Comparison of ENCODE assay signal across 8 cellular contexts in the genomic region with DNA sequence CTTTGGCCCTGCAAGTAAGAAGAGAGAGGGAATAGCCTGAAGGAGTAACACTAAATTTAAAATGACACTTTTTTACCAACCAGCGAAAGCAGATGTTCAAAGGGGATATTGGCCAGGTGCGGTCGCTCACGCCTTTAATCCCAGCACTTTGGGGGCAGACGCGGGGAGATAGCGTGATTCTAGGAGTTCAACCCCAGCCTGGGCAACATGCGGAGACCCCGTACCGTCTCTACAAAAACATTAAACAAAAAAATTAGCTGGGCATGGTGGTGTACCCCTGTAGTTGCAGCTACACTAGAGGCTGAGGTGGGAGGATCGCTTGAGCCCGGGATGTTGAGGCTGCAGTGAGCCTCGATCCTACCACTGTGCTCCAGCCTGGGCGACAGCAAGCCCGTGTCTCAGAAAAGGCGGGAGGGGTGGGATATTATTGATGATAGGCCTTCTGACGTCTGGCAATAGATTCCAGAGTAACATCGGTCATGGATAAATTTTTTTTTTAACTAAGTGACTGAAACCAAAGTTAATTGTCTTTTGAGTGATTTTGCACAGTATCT. TPM values are rescaled to one million over a fixed set of nuclear protein-coding genes. Genes with fewer than 3 reads are reported as not detected.
DNase-seq lines count a peak whose midpoint lies in the region; ATAC-seq and TF ChIP-seq lines count a peak whose summit lies in the region.

No MANE protein-coding gene starts in this region.

- peak overlapping the region; percentile 86 for H3K4me2 ChIP-seq in SK-N-SH

- ATAC-seq in SK-N-SH treated with all-trans-retinoic acid at 6 μM for 48 hours (no peak), HG02623 (IDR thresholded peaks at IDR 0.05; ENCODE audit: unreplicated experiment) (no peak)
- ATAC-seq in activated CD4-positive, CD25-positive, alpha-beta regulatory T cell treated with anti-CD3 and anti-CD28 coated beads, Interleukin-2, amount 50 U/mL, for 24 hours: no peak

- H3K4me1 Mint-ChIP-seq in osteocyte (ENCODE audit: unreplicated experiment): peaks cover 37% of the 10 kb centered on the region

- H3K27me3 ChIP-seq in SK-N-SH (ENCODE audit: insufficient read depth): no peaks in the 10 kb centered on the region

- H3K27ac ChIP-seq in SK-N-SH (ENCODE audit: low read depth in 2 of 2, low read length in 1 of 2): peak overlapping the region; percentile 86 to 90; a peak in 3 of 4 replicates
- peak overlapping the region; percentile 92 for H3K27ac ChIP-seq in SK-N-MC
- peak overlapping the region; percentile 91 for H3K27ac ChIP-seq in substantia nigra (ENCODE audit: low read depth, low read length, poor library complexity, severe bottlenecking)

- POLR2A ChIA-PET in SK-N-SH (lab: Yijun Ruan, JAX): interaction anchor here (1.1 to 2.3 kb wide), 4 partner anchors 16 to 172 kb away, joined by 3 to 14 read pairs (median 6); partner anchors contain the start of genes PCF11 and PRCP

- peaks cover 73% of the 10 kb centered on the region for H3K79me2 ChIP-seq in SK-N-SH (ENCODE audit: insufficient read depth)

- H3K27me3 Mint-ChIP-seq in osteocyte (ENCODE audit: unreplicated experiment): no peaks in the 10 kb centered on the region

- H3K36me3 Mint-ChIP-seq in osteocyte (ENCODE audit: unreplicated experiment): peaks cover 11% of the 10 kb centered on the region

- no peaks in the 10 kb centered on the region for H3K9me2 ChIP-seq in SK-N-SH

- H3K36me3 ChIP-seq in SK-N-SH (replicated peaks in 1 of 2; ENCODE audit: control insufficient read depth in 1 of 2, insufficient read depth in 2 of 2, low read length in 1 of 2): peaks cover 11 to 40% of the 10 kb centered on the region in 2 experiments
- peaks cover 40% of the 10 kb centered on the region for H3K36me3 ChIP-seq in SK-N-MC (ENCODE audit: insufficient read depth, low read length)

- peaks cover 9% of the 10 kb centered on the region for H3F3A ChIP-seq in SK-N-SH (replicated peaks; ENCODE audit: insufficient read depth)

- H3K4me3 ChIP-seq in SK-N-SH (ENCODE audit: low read depth in 2 of 2, low read length in 1 of 2) (peak overlapping the region; percentile 79 to 86), SK-N-MC (peak overlapping the region; percentile 93), iPS-11a (ENCODE audit: low read depth, low read length) (peak overlapping the region; percentile 97)

- no peak for TF ChIP-seq EP300 in SK-N-SH (IDR thresholded peaks at IDR 0.05; ENCODE audit: borderline replicate concordance in 1 of 2, low read depth in 1 of 2, low read length in 1 of 2)

- no peaks in the 10 kb centered on the region for H4K20me1 ChIP-seq in SK-N-SH (ENCODE audit: insufficient read depth)

- no peak overlapping the region for H3K4me3 Mint-ChIP-seq in osteocyte (ENCODE audit: unreplicated experiment)

- DNase-seq in SK-N-SH (no peak), SK-N-MC (ENCODE audit: low read depth, low spot score) (no peak), substantia nigra (lab: John Stamatoyannopoulos, UW) (no peak), osteocyte (ENCODE audit: extremely low spot score, unreplicated experiment) (no peak)

- H3K27ac Mint-ChIP-seq in osteocyte (ENCODE audit: unreplicated experiment): no peak overlapping the region

- H3K4me1 ChIP-seq in SK-N-SH (ENCODE audit: control insufficient read depth in 1 of 2, insufficient read depth in 2 of 2, low read depth in 1 of 2, low read length in 1 of 2): peaks cover 9 to 23% of the 10 kb centered on the region in 2 experiments; a peak in 2 of 4 replicates

- H3K9me3 Mint-ChIP-seq in osteocyte (ENCODE audit: unreplicated experiment): no peaks in the 10 kb centered on the region

- no peak for TF ChIP-seq RAD21 in SK-N-SH (IDR thresholded peaks at IDR 0.05; ENCODE audit: low read length)

- CTCF ChIA-PET in SK-N-SH (lab: Yijun Ruan, JAX): interaction anchor here (1.8 kb wide), 1 partner anchor 14 kb away, joined by 5 read pairs; no protein-coding TSS in a partner anchor

- 10% methylated on average over 18 of the region's 18 CpGs for WGBS in SK-N-SH (ENCODE audit: low lambda C conversion rate)

- peak overlapping the region; percentile 70 for H2AFZ ChIP-seq in SK-N-SH (ENCODE audit: low read depth)

- TF ChIP-seq CTCF in SK-N-SH (IDR thresholded peaks at IDR 0.05): no peak
- TF ChIP-seq CTCF in osteocyte (IDR thresholded peaks at IDR 0.05): no peak

- H3K9ac ChIP-seq in SK-N-SH (peak overlapping the region; percentile 96), SK-N-MC (ENCODE audit: insufficient read length) (peak overlapping the region; percentile 99)

- H3K9me3 ChIP-seq in SK-N-SH (no peaks in the 10 kb centered on the region), SK-N-MC (ENCODE audit: low read depth, low read length) (no peaks in the 10 kb centered on the region)

TF ChIP-seq in SK-N-SH, 30 proteins besides CTCF, POLR2A, EP300 and RAD21:
- TF ChIP-seq PBX3 (IDR thresholded peaks at IDR 0.05) (no peak), RXRA (IDR thresholded peaks at IDR 0.05; ENCODE audit: borderline replicate concordance, low read depth) (no peak), POLR2AphosphoS5 (IDR thresholded peaks at IDR 0.05; ENCODE audit: low read depth, low read length) (peak; percentile 16; the same call in 1 of the 2 replicates), TEAD4 (IDR thresholded peaks at IDR 0.05; ENCODE audit: borderline replicate concordance, insufficient read depth) (no peak), MXI1 (IDR thresholded peaks at IDR 0.05; ENCODE audit: low read depth, low read length) (no peak), USF2 (IDR thresholded peaks at IDR 0.05; ENCODE audit: borderline replicate concordance, low read depth, low read length) (no peak), NFIC (IDR thresholded peaks at IDR 0.05; ENCODE audit: borderline replicate concordance) (no peak)

TF ChIP-seq in SK-N-SH treated with all-trans-retinoic acid at 6 μM for 48 hours, 23 proteins besides CTCF, POLR2A, EP300 and RAD21 (continues in another document):
- no peak for TF ChIP-seq ARNTL (CRISPR knock-in tag; IDR thresholded peaks at IDR 0.05; ENCODE audit: borderline replicate concordance, low read depth)
- no peak for TF ChIP-seq ZNF8 (CRISPR knock-in tag; IDR thresholded peaks at IDR 0.05)
- TF ChIP-seq SNAI2 (CRISPR knock-in tag; IDR thresholded peaks at IDR 0.05): no peak
- TF ChIP-seq ZFP3 (CRISPR knock-in tag; IDR thresholded peaks at IDR 0.05): no peak
- TF ChIP-seq OSR1 (CRISPR knock-in tag; IDR thresholded peaks at IDR 0.05): no peak
- TF ChIP-seq ISL1 (CRISPR knock-in tag; IDR thresholded peaks at IDR 0.05): no peak
- TF ChIP-seq ZFP30 (CRISPR knock-in tag; IDR thresholded peaks at IDR 0.05): no peak
- TF ChIP-seq TSHZ2 (CRISPR knock-in tag; IDR thresholded peaks at IDR 0.05): no peak
- TF ChIP-seq, protein P1, sequence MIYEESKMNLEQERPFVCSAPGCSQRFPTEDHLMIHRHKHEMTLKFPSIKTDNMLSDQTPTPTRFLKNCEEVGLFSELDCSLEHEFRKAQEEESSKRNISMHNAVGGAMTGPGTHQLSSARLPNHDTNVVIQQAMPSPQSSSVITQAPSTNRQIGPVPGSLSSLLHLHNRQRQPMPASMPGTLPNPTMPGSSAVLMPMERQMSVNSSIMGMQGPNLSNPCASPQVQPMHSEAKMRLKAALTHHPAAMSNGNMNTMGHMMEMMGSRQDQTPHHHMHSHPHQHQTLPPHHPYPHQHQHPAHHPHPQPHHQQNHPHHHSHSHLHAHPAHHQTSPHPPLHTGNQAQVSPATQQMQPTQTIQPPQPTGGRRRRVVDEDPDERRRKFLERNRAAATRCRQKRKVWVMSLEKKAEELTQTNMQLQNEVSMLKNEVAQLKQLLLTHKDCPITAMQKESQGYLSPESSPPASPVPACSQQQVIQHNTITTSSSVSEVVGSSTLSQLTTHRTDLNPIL (CRISPR knock-in tag; IDR thresholded peaks at IDR 0.05; ENCODE audit: low read depth): no peak
- TF ChIP-seq CSRNP3 (CRISPR knock-in tag; IDR thresholded peaks at IDR 0.05): no peak
- TF ChIP-seq RARB (CRISPR knock-in tag; IDR thresholded peaks at IDR 0.05): no peak
- TF ChIP-seq ZNF565 (CRISPR knock-in tag; conservative IDR thresholded peaks at IDR 0.05; ENCODE audit: low read depth): no peak
- TF ChIP-seq GLIS3 (CRISPR knock-in tag; IDR thresholded peaks at IDR 0.05): no peak
- no peak for TF ChIP-seq ESRRG (CRISPR knock-in tag; IDR thresholded peaks at IDR 0.05)

RNA-seq across cellular contexts. Expression of gene RAB30, which starts 1.1 kb away (rescaled TPM):
- polyA plus RNA-seq in SK-N-SH (2012; rRNA removed): 3.3 and 4.5 TPM in 2 replicates
- polyA plus RNA-seq in SK-N-SH (2012; cell fraction: cytosol; rRNA removed): 3.3 and 4.4 TPM in 2 replicates
- 1.8 and 3.7 TPM in 2 replicates for polyA plus RNA-seq in SK-N-SH (2012; cell fraction: nucleus; rRNA removed)
- total RNA-seq in osteocyte: 73.8 and 79.7 TPM in 2 replicates
